ENCODE assay signal across 8 cellular contexts in the genomic region with DNA sequence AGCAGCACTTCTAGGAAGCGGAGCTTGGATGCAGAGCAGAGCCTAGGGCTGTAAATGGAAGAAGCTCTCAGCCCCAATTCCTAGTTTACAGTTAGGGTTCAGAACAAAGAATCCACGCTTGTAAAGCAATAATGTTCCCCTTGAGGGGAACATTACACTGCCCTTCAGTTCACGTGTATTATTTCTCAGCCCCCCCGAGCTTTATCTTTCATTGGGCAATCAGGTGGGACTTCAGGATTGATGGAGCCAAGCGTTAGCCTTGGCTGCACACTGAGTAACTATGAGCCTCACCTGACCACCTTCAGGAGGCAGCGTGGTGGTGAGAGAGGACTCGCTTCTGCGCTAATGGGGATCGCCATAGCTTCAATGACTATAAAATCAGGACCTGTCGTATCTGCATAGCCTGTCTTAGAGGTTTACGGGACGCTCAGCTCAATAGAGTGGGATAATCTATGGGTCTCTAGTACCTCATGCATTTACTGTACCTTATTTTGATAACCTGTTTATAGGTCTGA.
DNase-seq lines count a peak whose midpoint lies in the region; ATAC-seq and TF ChIP-seq lines count a peak whose summit lies in the region.

No MANE protein-coding gene starts in this region.

- no peaks in the 10 kb centered on the region for H3K36me3 ChIP-seq in mucosa of rectum (ENCODE audit: control insufficient read depth in 2 of 2, insufficient read depth in 2 of 2, low read length in 2 of 2)
- no peaks in the 10 kb centered on the region for H3K36me3 ChIP-seq in aorta (ENCODE audit: control insufficient read depth in 1 of 2, insufficient read depth in 2 of 2, low read length in 1 of 2)

- peak overlapping the region; percentile 49 to 85 (median 66) for H3K4me3 ChIP-seq in dorsolateral prefrontal cortex
- H3K4me3 ChIP-seq in mucosa of rectum (ENCODE audit: low read length in 2 of 2), result peak overlapping the region; percentile 74 to 86
- peak overlapping the region in 1 of 2 donors; percentile 47 for H3K4me3 ChIP-seq in aorta (ENCODE audit: low read length in 2 of 2)

- H3K27me3 ChIP-seq in dorsolateral prefrontal cortex, result no peaks in the 10 kb centered on the region
- no peaks in the 10 kb centered on the region for H3K27me3 ChIP-seq in mucosa of rectum (ENCODE audit: control insufficient read depth in 2 of 2, insufficient read depth in 2 of 2, low read length in 2 of 2)
- H3K27me3 ChIP-seq in aorta (ENCODE audit: control insufficient read depth in 1 of 2, insufficient read depth in 2 of 2, low read length in 1 of 2), result no peaks in the 10 kb centered on the region

- 59 to 62% methylated on average over 12 of the region's 12 CpGs for WGBS in aorta, 2 donors

- peaks cover 4% of the 10 kb centered on the region in 2 donors for H3K4me1 ChIP-seq in mucosa of rectum (ENCODE audit: control insufficient read depth in 2 of 2, insufficient read depth in 2 of 2, low read length in 2 of 2)
- H3K4me1 ChIP-seq in aorta (ENCODE audit: control insufficient read depth in 1 of 2, insufficient read depth in 2 of 2, low read length in 2 of 2), result no peaks in the 10 kb centered on the region

- DNase-seq in stimulated activated naive CD8-positive, alpha-beta T cell treated with anti-CD3 and anti-CD28 coated beads, Interleukin-15, Interleukin-2, amounts not matched to agents 100 U/mL and 50 U/mL, for 24 hours, result no peak
- DNase-seq in dorsolateral prefrontal cortex (no peak), aorta (no peak), NCI-H446 (lab: John Stamatoyannopoulos, UW) (no peak)

- intact Hi-C loops in dorsolateral prefrontal cortex (cut with DNase I), result loop anchor here in 1 of 2 donors (5.0 to 10.0 kb wide), 3 partner anchors 322 to 695 kb away; no protein-coding TSS in a partner anchor
- intact Hi-C loops in aorta (cut with DNase I), result loop anchor here in 1 of 2 donors (10.0 kb wide), 1 partner anchor 325 kb away; no protein-coding TSS in a partner anchor

- peak overlapping the region; percentile 28 to 70 for H3K9ac ChIP-seq in mucosa of rectum (ENCODE audit: low read depth in 1 of 2, low read length in 2 of 2)

- peak overlapping the region; percentile 75 for H3K4me3 Mint-ChIP-seq in stimulated activated naive CD8-positive, alpha-beta T cell treated with anti-CD3 and anti-CD28 coated beads, Interleukin-15, Interleukin-2, amounts not matched to agents 100 ng/mL and 50 ng/mL, for 24 hours

- no peak for ATAC-seq in stimulated activated naive CD8-positive, alpha-beta T cell treated with anti-CD3 and anti-CD28 coated beads, Interleukin-15, Interleukin-2, amounts not matched to agents 100 U/mL and 50 U/mL, for 24 hours
- ATAC-seq in aorta (ENCODE audit: low FRiP score) (peak; percentile 38), GM19455 (IDR thresholded peaks at IDR 0.05; ENCODE audit: unreplicated experiment) (no peak), HG03108 (IDR thresholded peaks at IDR 0.05; ENCODE audit: unreplicated experiment) (no peak)

- H3K9me3 ChIP-seq in mucosa of rectum (ENCODE audit: control insufficient read depth in 2 of 2, low read length in 2 of 2) (no peaks in the 10 kb centered on the region), aorta (ENCODE audit: control insufficient read depth, low read length) (no peaks in the 10 kb centered on the region)

- peaks cover 49% of the 10 kb centered on the region for H3K27me3 Mint-ChIP-seq in stimulated activated naive CD8-positive, alpha-beta T cell treated with anti-CD3 and anti-CD28 coated beads, Interleukin-15, Interleukin-2, amounts not matched to agents 100 ng/mL and 50 ng/mL, for 24 hours

- no peaks in the 10 kb centered on the region for H3K4me1 Mint-ChIP-seq in stimulated activated naive CD8-positive, alpha-beta T cell treated with anti-CD3 and anti-CD28 coated beads, Interleukin-15, Interleukin-2, amounts not matched to agents 100 ng/mL and 50 ng/mL, for 24 hours (ENCODE audit: low read depth)

- no peaks in the 10 kb centered on the region for H3K9me3 Mint-ChIP-seq in stimulated activated naive CD8-positive, alpha-beta T cell treated with anti-CD3 and anti-CD28 coated beads, Interleukin-15, Interleukin-2, amounts not matched to agents 100 ng/mL and 50 ng/mL, for 24 hours

- H3K27ac Mint-ChIP-seq in stimulated activated naive CD8-positive, alpha-beta T cell treated with anti-CD3 and anti-CD28 coated beads, Interleukin-15, Interleukin-2, amounts not matched to agents 100 ng/mL and 50 ng/mL, for 24 hours, result no peak overlapping the region

- TF ChIP-seq CTCF in dorsolateral prefrontal cortex (IDR thresholded peaks at IDR 0.05 in 54 of 56, conservative IDR thresholded peaks at IDR 0.05 in 2 of 56; ENCODE audit: low read depth in 1 of 56, partially characterized antibody in 56 of 56), result peak in 5 of 56 donors; percentile 3 to 25 (median 6)

- H3K27ac ChIP-seq in dorsolateral prefrontal cortex, result peak overlapping the region in 16 of 59 donors; percentile 23 to 76 (median 51)
- H3K27ac ChIP-seq in mucosa of rectum (ENCODE audit: low read depth in 2 of 2, low read length in 2 of 2), result peak overlapping the region in 1 of 2 donors; percentile 32
- H3K27ac ChIP-seq in aorta (ENCODE audit: low read depth in 1 of 2, low read length in 2 of 2), result no peak overlapping the region

- H3K36me3 Mint-ChIP-seq in stimulated activated naive CD8-positive, alpha-beta T cell treated with anti-CD3 and anti-CD28 coated beads, Interleukin-15, Interleukin-2, amounts not matched to agents 100 ng/mL and 50 ng/mL, for 24 hours (ENCODE audit: low read depth), result no peaks in the 10 kb centered on the region
